In the genomic region with DNA sequence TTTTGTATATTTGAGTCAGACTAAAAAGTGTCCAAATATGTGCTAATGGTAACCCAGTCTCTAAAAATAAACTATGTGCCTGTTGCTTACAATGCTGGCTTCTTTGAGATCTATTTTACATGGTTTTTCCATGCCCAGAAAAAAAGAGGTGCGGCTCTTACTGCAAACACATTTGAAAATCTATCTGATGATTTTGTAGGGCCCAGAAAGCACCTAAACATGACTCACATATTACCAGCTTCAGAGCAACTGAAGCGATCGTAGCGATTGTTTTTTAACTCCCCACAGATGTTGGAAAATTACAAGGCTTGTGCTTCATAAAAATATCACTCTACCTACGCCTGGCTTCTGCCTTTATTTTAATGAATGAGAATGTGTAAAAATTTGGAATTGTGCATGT, we compare ENCODE assay signal across 15 cellular contexts. TPM values are rescaled to one million over a fixed set of nuclear protein-coding genes. Genes with fewer than 3 reads are reported as not detected.
DNase-seq lines count a peak whose midpoint lies in the region; ATAC-seq and TF ChIP-seq lines count a peak whose summit lies in the region.
"Had no signal": no experiment of that assay in that cellular context is flagged by ENCODE, and none has a peak within 500 bp of the region (broad histone marks: within the 10 kb centered on the region; RNA-seq: fewer than 3 reads in every experiment).

No MANE protein-coding gene starts in this region.

- no peak overlapping the region for H2BK5ac ChIP-seq in mesendoderm (ENCODE audit: low read length)

- H3K79me1 ChIP-seq in mesendoderm (ENCODE audit: low read length): no peaks in the 10 kb centered on the region

- H3K27ac ChIP-seq in foreskin keratinocyte (peak overlapping the region; percentile 78), mesendoderm (ENCODE audit: low read depth, low read length) (no peak overlapping the region)
- H3K27ac ChIP-seq: 22Rv1 had no signal

- no peak overlapping the region for H3K9ac ChIP-seq in mesendoderm (ENCODE audit: low read length)

- H3K4ac ChIP-seq in mesendoderm (ENCODE audit: low read depth, low read length): no peak overlapping the region

- H3K18ac ChIP-seq in mesendoderm (ENCODE audit: low read length): no peak overlapping the region

- H3K4me3 ChIP-seq in astrocyte of the spinal cord (ENCODE audit: low read depth, low read length): no peak overlapping the region
- H3K4me3 ChIP-seq in mesendoderm (ENCODE audit: low read length): no peak overlapping the region
- H3K4me3 ChIP-seq: tibial nerve had no signal

- no peaks in the 10 kb centered on the region for H3K36me3 Mint-ChIP-seq in activated T-cell treated with anti-CD3 and anti-CD28 coated beads, Interleukin-2, amount 50 U/mL, for 4 hours (ENCODE audit: insufficient read depth)
- H3K36me3 Mint-ChIP-seq: naive thymus-derived CD4-positive, alpha-beta T cell had no signal

- peak; percentile 75 for ATAC-seq in foreskin keratinocyte
- ATAC-seq in activated T-cell treated with anti-CD3 and anti-CD28 coated beads, Interleukin-2, amount 50 U/mL, for 4 hours: no peak
- ATAC-seq in HG03095 (IDR thresholded peaks at IDR 0.05; ENCODE audit: unreplicated experiment): no peak
- ATAC-seq: effector memory CD8-positive, alpha-beta T cell; naive thymus-derived CD4-positive, alpha-beta T cell; Right ventricle myocardium inferior had no signal

- H3K4me1 Mint-ChIP-seq in activated T-cell treated with anti-CD3 and anti-CD28 coated beads, Interleukin-2, amount 50 U/mL, for 4 hours (ENCODE audit: low read depth): no peaks in the 10 kb centered on the region

- H2BK15ac ChIP-seq in mesendoderm (replicated peaks; ENCODE audit: low read depth): no peak overlapping the region

- H3K4me1 ChIP-seq in foreskin keratinocyte (peaks cover 40% of the 10 kb centered on the region), mesendoderm (ENCODE audit: control insufficient read depth, low read depth, low read length) (no peaks in the 10 kb centered on the region)

- no peaks in the 10 kb centered on the region for H3K79me2 ChIP-seq in mesendoderm (ENCODE audit: control insufficient read depth, insufficient read depth, low read length)

- H3K27me3 ChIP-seq in foreskin keratinocyte (no peaks in the 10 kb centered on the region), mesendoderm (ENCODE audit: insufficient read depth, low read length, poor library complexity) (no peaks in the 10 kb centered on the region)
- H3K27me3 ChIP-seq: tibial nerve had no signal

- H3K4me3 Mint-ChIP-seq in activated T-cell treated with anti-CD3 and anti-CD28 coated beads, Interleukin-2, amount 50 U/mL, for 4 hours: no peak overlapping the region
- H3K4me3 Mint-ChIP-seq: effector memory CD8-positive, alpha-beta T cell; naive thymus-derived CD4-positive, alpha-beta T cell had no signal

- H3K36me3 ChIP-seq in mesendoderm (ENCODE audit: control insufficient read depth, insufficient read depth, low read length): no peaks in the 10 kb centered on the region
- H3K36me3 ChIP-seq: tibial nerve had no signal

- no peak overlapping the region for H3K23ac ChIP-seq in mesendoderm (ENCODE audit: low read length)

- DNase-seq in A172 (ENCODE audit: low spot score) (peak; percentile 82), HS-5 (ENCODE audit: low read depth) (peak; percentile 42), astrocyte of the spinal cord (ENCODE audit: low read depth, low spot score) (peak; percentile 85), foreskin keratinocyte (peak; percentile 64 to 76), mesendoderm (no peak)
- DNase-seq in activated T-cell treated with anti-CD3 and anti-CD28 coated beads, Interleukin-2, amount 50 U/mL, for 4 hours: no peak
- no peak for DNase-seq in stimulated activated CD4-positive, alpha-beta T cell treated with anti-CD3 and anti-CD28 coated beads, Interleukin-1b, Interleukin-23, amount 100 ng/mL, for 48 hours
- DNase-seq: DMS53; effector memory CD8-positive, alpha-beta T cell; MV-4-11; naive thymus-derived CD4-positive, alpha-beta T cell had no signal

- no peak overlapping the region for H3K4me2 ChIP-seq in mesendoderm (ENCODE audit: low read length)

- peaks cover 3% of the 10 kb centered on the region for H3K27me3 Mint-ChIP-seq in activated T-cell treated with anti-CD3 and anti-CD28 coated beads, Interleukin-2, amount 50 U/mL, for 4 hours (ENCODE audit: low read depth)

- in situ Hi-C loops in astrocyte of the spinal cord (cut with HindIII; ENCODE audit: low sequenced_read_pairs): no loop called here

- H2BK120ac ChIP-seq in mesendoderm (ENCODE audit: low read depth, low read length): no peak overlapping the region

- H2AK5ac ChIP-seq in mesendoderm (ENCODE audit: low read length): no peak overlapping the region

- no peak overlapping the region for H4K8ac ChIP-seq in mesendoderm (ENCODE audit: low read depth, low read length)

- no CpG with 5 or more reads among the region's 5 CpGs for WGBS in mesendoderm (ENCODE audit: extremely low coverage, insufficient coverage, low lambda C conversion rate)

- no peak overlapping the region for H4K5ac ChIP-seq in mesendoderm (ENCODE audit: low read length)

- TF ChIP-seq CTCF in astrocyte of the spinal cord (IDR thresholded peaks at IDR 0.05; ENCODE audit: low read depth, low read length) (no peak), foreskin keratinocyte (conservative IDR thresholded peaks at IDR 0.05) (no peak)

- no peak overlapping the region for H3K56ac ChIP-seq in mesendoderm (ENCODE audit: low read length)

- no peaks in the 10 kb centered on the region for H3K9me3 Mint-ChIP-seq in activated T-cell treated with anti-CD3 and anti-CD28 coated beads, Interleukin-2, amount 50 U/mL, for 4 hours
- H3K9me3 Mint-ChIP-seq: effector memory CD8-positive, alpha-beta T cell had no signal

RNA-seq across cellular contexts. Expression of a gene that starts 53.5 kb away (rescaled TPM):
- total RNA-seq in A172 (2014; rRNA removed; shearing (Covaris generic)): 506 and 549 TPM in 2 replicates
- not detected in 2 replicates for total RNA-seq in foreskin keratinocyte
- polyA plus RNA-seq in foreskin keratinocyte: not detected in 2 replicates
- not detected for total RNA-seq in activated T-cell treated with anti-CD3 and anti-CD28 coated beads, Interleukin-2, amount 50 U/mL, for 4 hours
- not detected for polyA plus RNA-seq in mesendoderm (2013, experiment 1 of 2)
- not detected for polyA plus RNA-seq in mesendoderm (2013, experiment 2 of 2)
- polyA plus RNA-seq: naive thymus-derived CD4-positive, alpha-beta T cell had no signal

Comparison
In these comparisons a context has a peak if more than half of its experiments do, and no peak if none do; other contexts are left out.
1. DNase-seq: peak in A172 (single experiment), HS-5 (single experiment), astrocyte of the spinal cord (single experiment) and foreskin keratinocyte (2 of 2); none in activated T-cell treated with anti-CD3 and anti-CD28 coated beads, Interleukin-2, amount 50 U/mL, for 4 hours (single experiment), mesendoderm (single experiment) and stimulated activated CD4-positive, alpha-beta T cell treated with anti-CD3 and anti-CD28 coated beads, Interleukin-1b, Interleukin-23, amount 100 ng/mL, for 48 hours (single experiment).
2. RNA of a gene that starts 53.5 kb away (total RNA-seq): 506 to 549 TPM in A172; not detected in foreskin keratinocyte and not detected in activated T-cell treated with anti-CD3 and anti-CD28 coated beads, Interleukin-2, amount 50 U/mL, for 4 hours; every median in the first group is over 100 times any median in the second.